ENCODE assay signal across 27 cellular contexts in the genomic region with DNA sequence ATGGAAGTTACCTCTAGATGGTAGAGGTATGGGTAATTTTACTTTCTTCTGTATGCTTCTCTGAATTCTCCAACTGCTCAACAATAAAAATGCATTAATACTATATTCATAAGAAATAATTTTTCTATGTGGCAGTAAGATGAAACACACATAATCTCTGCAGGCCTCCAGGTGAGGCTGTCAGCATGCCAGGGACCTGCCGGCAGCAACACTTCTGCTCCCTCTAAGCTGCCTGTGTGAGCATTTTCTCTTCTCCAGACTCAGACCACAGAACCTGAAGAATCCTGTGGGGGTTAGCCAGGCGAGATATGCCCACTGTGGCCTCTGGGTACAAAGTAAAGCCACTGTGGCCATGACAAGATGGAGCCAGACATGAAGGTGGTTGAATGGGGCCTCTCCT.
"Had no signal": no experiment of that assay in that cellular context is flagged by ENCODE, and none has a peak within 500 bp of the region (broad histone marks: within the 10 kb centered on the region; RNA-seq: fewer than 3 reads in every experiment).

No MANE protein-coding gene starts in this region.

- H3K4me2 ChIP-seq: hepatocyte, neural progenitor cell, smooth muscle cell had no signal

- DNase-seq: dermis blood vessel endothelial cell; effector memory CD4-positive, alpha-beta T cell; foreskin keratinocyte; heart left ventricle; kidney; mesendoderm; midbrain; naive thymus-derived CD4-positive, alpha-beta T cell; stimulated activated CD4-positive, alpha-beta T cell treated with anti-CD3 and anti-CD28 coated beads, Interleukin-12 subunit alpha, Interleukin-12 subunit beta, amount 100 ng/mL, for 4 hours; stimulated activated CD4-positive, alpha-beta T cell treated with anti-CD3 and anti-CD28 coated beads, Interleukin-1b, Interleukin-23, amount 100 ng/mL, for 48 hours; stimulated activated CD4-positive, alpha-beta T cell treated with anti-CD3 and anti-CD28 coated beads, Interleukin-4, amount 100 ng/mL, for 1 hour; stimulated activated CD8-positive, alpha-beta memory T cell treated with anti-CD3 and anti-CD28 coated beads, Interleukin-4, amount 100 ng/mL, for 48 hours; stimulated activated naive CD4-positive, alpha-beta T cell treated with Interleukin-2 at 50 U/mL for 16 hours; stomach; testis; upper lobe of right lung; uterus had no signal

- H3K27ac ChIP-seq: esophagus muscularis mucosa, foreskin keratinocyte, gastroesophageal sphincter, heart left ventricle, hepatocyte, neural progenitor cell, parathyroid adenoma, prostate gland, right atrium auricular region, stomach, testis, tibial nerve, upper lobe of right lung, uterus had no signal

- H2AFZ ChIP-seq: hepatocyte, neural progenitor cell, parathyroid adenoma had no signal

- H3K27me3 ChIP-seq: esophagus muscularis mucosa, gastroesophageal sphincter, heart left ventricle, hepatocyte, neural progenitor cell, right atrium auricular region, stomach, testis, tibial nerve, upper lobe of right lung, uterus had no signal

- H3K4me1 ChIP-seq: foreskin keratinocyte, neural progenitor cell, parathyroid adenoma, prostate gland, right atrium auricular region, stomach, upper lobe of right lung, uterus had no signal

- H3K9me3 ChIP-seq: esophagus muscularis mucosa, gastroesophageal sphincter, heart left ventricle, prostate gland, right atrium auricular region, stomach, testis, tibial nerve, upper lobe of right lung, uterus had no signal

- H3K9ac ChIP-seq: neural progenitor cell, parathyroid adenoma had no signal

- H3K79me2 ChIP-seq: hepatocyte, parathyroid adenoma had no signal

- H3K36me3 ChIP-seq: esophagus muscularis mucosa, gastroesophageal sphincter, heart left ventricle, neural progenitor cell, prostate gland, right atrium auricular region, stomach, tibial nerve, upper lobe of right lung, uterus had no signal

- H3K4me3 ChIP-seq: coronary artery, esophagus muscularis mucosa, gastroesophageal sphincter, heart left ventricle, hepatocyte, neural progenitor cell, prostate gland, right atrium auricular region, smooth muscle cell, stomach, testis, tibial nerve, upper lobe of right lung, uterus had no signal
